ENCODE assay signal across 9 cellular contexts in the genomic region with DNA sequence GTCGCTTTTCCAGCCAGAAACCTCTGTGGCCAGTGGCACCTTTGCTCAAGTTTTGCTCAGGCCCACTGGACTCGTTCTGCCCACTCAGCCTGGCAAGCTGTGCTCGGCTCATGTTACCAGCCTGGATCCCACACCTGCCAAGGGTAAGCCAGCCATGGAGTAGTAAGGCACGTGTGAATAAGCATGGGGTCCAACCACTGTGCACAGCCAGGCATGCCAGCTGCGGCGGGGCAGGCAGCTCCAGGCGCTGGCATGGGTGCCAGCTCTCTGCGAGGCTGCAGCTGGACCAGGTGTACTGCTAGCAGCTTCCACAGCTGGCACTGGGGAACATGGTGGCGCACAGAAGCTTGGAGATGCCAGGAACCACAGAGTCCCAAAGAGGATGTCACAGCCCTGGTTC. TPM values are rescaled to one million over a fixed set of nuclear protein-coding genes. Genes with fewer than 3 reads are reported as not detected.
"Had no signal": no experiment of that assay in that cellular context is flagged by ENCODE, and none has a peak within 500 bp of the region (broad histone marks: within the 10 kb centered on the region; RNA-seq: fewer than 3 reads in every experiment).

No MANE protein-coding gene starts in this region.

- ATAC-seq: K562 had no signal

- H3K27ac ChIP-seq: HL-60 had no signal

- H3K4me3 ChIP-seq: K562 had no signal

- FAIRE-seq: HTR-8/SVneo, K562 had no signal

- DNase-seq: IMR-90, KBM-7, KG1 had no signal

RNA-seq across cellular contexts. Expression of a gene that starts 32.1 kb away (rescaled TPM):
- total RNA-seq: HT-29, HT1080, IMR-90, K562 had no signal
- polyA plus RNA-seq: IgD-negative memory B cell, IMR-90, K562 had no signal
